In the genomic region with DNA sequence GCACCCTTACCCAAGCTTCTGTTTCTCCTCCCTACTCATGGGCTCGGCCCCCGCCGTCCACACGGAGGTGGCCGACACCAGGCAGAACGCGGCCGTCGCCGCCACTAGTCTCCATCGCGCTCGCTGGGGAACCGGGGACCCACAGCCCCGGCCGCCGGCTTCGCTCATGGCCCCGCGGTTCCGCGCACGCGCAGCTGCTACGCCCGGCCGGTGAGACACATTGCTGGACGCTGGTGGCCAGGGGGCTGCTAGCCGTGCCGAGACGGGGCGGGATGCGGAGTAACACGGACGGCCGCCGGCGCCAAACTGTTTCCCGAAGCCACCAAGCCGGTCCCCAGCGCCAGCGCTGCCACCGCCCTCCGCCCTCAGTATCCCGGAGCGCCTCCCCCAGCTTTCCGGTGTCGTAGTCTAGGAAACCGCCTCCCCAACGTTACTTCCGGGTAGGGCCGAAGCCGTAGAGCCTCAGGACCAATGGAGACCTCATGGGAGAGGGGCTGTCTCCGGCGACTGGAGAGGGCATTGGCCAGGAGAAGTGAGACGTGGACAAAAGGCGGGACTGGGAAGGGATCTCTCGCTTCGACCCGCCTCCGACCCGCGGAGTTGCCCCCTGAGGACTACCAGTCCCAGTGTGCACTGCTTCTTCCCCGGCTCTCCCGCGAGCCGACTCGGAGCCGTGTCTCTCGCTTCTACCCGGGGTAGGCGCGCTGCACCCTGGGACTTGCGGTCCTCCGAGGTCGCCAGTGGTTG, we compare ENCODE assay signal across 8 cellular contexts. TPM values are rescaled to one million over a fixed set of nuclear protein-coding genes. Genes with fewer than 3 reads are reported as not detected.
DNase-seq lines count a peak whose midpoint lies in the region; ATAC-seq, FAIRE-seq and TF ChIP-seq lines count a peak whose summit lies in the region.

A gene with protein sequence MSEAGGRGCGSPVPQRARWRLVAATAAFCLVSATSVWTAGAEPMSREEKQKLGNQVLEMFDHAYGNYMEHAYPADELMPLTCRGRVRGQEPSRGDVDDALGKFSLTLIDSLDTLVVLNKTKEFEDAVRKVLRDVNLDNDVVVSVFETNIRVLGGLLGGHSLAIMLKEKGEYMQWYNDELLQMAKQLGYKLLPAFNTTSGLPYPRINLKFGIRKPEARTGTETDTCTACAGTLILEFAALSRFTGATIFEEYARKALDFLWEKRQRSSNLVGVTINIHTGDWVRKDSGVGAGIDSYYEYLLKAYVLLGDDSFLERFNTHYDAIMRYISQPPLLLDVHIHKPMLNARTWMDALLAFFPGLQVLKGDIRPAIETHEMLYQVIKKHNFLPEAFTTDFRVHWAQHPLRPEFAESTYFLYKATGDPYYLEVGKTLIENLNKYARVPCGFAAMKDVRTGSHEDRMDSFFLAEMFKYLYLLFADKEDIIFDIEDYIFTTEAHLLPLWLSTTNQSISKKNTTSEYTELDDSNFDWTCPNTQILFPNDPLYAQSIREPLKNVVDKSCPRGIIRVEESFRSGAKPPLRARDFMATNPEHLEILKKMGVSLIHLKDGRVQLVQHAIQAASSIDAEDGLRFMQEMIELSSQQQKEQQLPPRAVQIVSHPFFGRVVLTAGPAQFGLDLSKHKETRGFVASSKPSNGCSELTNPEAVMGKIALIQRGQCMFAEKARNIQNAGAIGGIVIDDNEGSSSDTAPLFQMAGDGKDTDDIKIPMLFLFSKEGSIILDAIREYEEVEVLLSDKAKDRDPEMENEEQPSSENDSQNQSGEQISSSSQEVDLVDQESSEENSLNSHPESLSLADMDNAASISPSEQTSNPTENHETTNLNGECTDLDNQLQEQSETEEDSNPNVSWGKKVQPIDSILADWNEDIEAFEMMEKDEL (minus strand): TSS at position 380 of the 747 bp plus-strand sequence. CDS start 212 bp downstream, at position 168.

- H3K27ac ChIP-seq in iPS-20b (ENCODE audit: low read length) = no peak within 1 kb of the TSS
- H3K27ac ChIP-seq in skin epidermis = peak within 1 kb of the TSS; percentile 57 to 98 (median 94)

- ATAC-seq in GM18907 (IDR thresholded peaks at IDR 0.05; ENCODE audit: unreplicated experiment) (peak; percentile 95), HG03159 (IDR thresholded peaks at IDR 0.05; ENCODE audit: unreplicated experiment) (peak; percentile 95)

- CTCF ChIA-PET in AG04449 (lab: Yijun Ruan, JAX) = interaction anchor here (1.0 to 1.9 kb wide), 7 partner anchors 11 to 926 kb away, joined by 3 to 8 read pairs (median 4); no protein-coding TSS in a partner anchor

- H3K27me3 ChIP-seq in bronchial epithelial cell (ENCODE audit: control insufficient read depth, insufficient read depth, low read length) (no peaks in the 10 kb centered on the region), iPS-20b (ENCODE audit: insufficient read depth, low read length) (peaks cover 17% of the 10 kb centered on the region)

- peak within 1 kb of the TSS; percentile 54; the same call in 1 of the 2 replicates for H3K9ac ChIP-seq in iPS-20b (ENCODE audit: low read depth, low read length)

- FAIRE-seq in bronchial epithelial cell (lab: Jason Lieb, UNC) = peak; percentile 91

- H3K36me3 ChIP-seq in bronchial epithelial cell (ENCODE audit: control insufficient read depth, insufficient read depth, low read length) (no peaks in the 10 kb centered on the region), iPS-20b (ENCODE audit: insufficient read depth, low read depth, low read length) (no peaks in the 10 kb centered on the region)

- POLR2A ChIA-PET in AG04449 (lab: Yijun Ruan, JAX) = interaction anchor here (0.6 kb wide), 1 partner anchor 1315 kb away, joined by 3 read pairs; no protein-coding TSS in a partner anchor

- TF ChIP-seq CTCF in AG04449 (IDR thresholded peaks at IDR 0.05; ENCODE audit: insufficient read depth, low read length, missing control alignments) (no peak), WI38 (IDR thresholded peaks at IDR 0.05; ENCODE audit: low read depth, low read length) (no peak), bronchial epithelial cell (IDR thresholded peaks at IDR 0.05; ENCODE audit: insufficient read depth, low read length, severe bottlenecking) (no peak)

- no peaks in the 10 kb centered on the region for H3K9me3 ChIP-seq in iPS-20b (ENCODE audit: insufficient read depth, low read depth, low read length)

- DNase-seq in AG04449 (ENCODE audit: low read depth, low spot score) (peak; percentile 96), NCI-H2227 treated with DMSO at 0.1 percent for 48 hours (lab: John Stamatoyannopoulos, UW) (peak; percentile 97), bronchial epithelial cell (ENCODE audit: low read depth) (peak; percentile 98)

- peak within 1 kb of the TSS; percentile 97 for H3K4me3 ChIP-seq in AG04449 (ENCODE audit: low read depth, low read length)
- peak within 1 kb of the TSS; percentile 96 for H3K4me3 ChIP-seq in WI38 (ENCODE audit: low read depth, low read length)
- H3K4me3 ChIP-seq in bronchial epithelial cell (ENCODE audit: low read depth, low read length) = peak within 1 kb of the TSS; percentile 79
- peak within 1 kb of the TSS; percentile 71 for H3K4me3 ChIP-seq in iPS-20b (ENCODE audit: low read length)
- H3K4me3 ChIP-seq in skin epidermis = peak within 1 kb of the TSS; percentile 82 to 99 (median 91)

- H3K4me1 ChIP-seq in iPS-20b (ENCODE audit: insufficient read depth, low read length) = peaks cover 6% of the 10 kb centered on the region

RNA-seq across cellular contexts. Expression of the gene that starts here (rescaled TPM):
- 32.1 and 54.2 TPM in 2 replicates for total RNA-seq in bronchial epithelial cell
